Comparison of ENCODE assay signal across 3 cellular contexts in the genomic region with DNA sequence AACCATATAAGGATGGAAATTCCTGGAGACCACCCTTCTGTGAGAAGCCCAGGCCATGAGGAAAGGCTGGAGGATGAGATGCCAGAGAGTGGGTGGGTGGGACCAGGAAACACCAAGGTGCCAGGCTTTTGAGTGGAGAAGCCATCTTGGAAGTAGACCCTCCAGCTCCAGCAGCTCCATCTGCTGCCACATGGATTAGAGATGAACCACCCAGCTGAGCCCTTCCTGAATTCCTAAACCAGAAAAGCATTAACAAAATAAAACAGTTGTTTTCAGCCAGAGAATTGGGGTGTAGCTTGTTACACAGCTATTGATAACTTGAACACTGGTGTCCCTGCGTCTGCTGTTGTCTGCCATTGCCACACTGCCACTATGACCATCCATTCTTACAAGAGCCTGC.
TF ChIP-seq lines count a peak whose summit lies in the region.

No MANE protein-coding gene starts in this region.

TF ChIP-seq in HepG2, 621 proteins besides CTCF, POLR2A, EP300 and RAD21:
- TF ChIP-seq ZNF709 (CRISPR knock-in tag; IDR thresholded peaks at IDR 0.05) (no peak), ZNF816 (CRISPR knock-in tag; IDR thresholded peaks at IDR 0.05; ENCODE audit: borderline replicate concordance) (no peak), CERS6 (CRISPR knock-in tag; IDR thresholded peaks at IDR 0.05) (no peak), E2F2 (CRISPR knock-in tag; IDR thresholded peaks at IDR 0.05; ENCODE audit: borderline replicate concordance) (no peak), PHB2 (IDR thresholded peaks at IDR 0.05; ENCODE audit: partially characterized antibody) (no peak), ZNF225 (CRISPR knock-in tag; IDR thresholded peaks at IDR 0.05) (no peak), ZNF607 (CRISPR knock-in tag; IDR thresholded peaks at IDR 0.05; ENCODE audit: borderline replicate concordance) (no peak), ZNF331 (CRISPR knock-in tag; IDR thresholded peaks at IDR 0.05) (peak; percentile 100)

TF ChIP-seq in GM23338, 12 proteins besides CTCF, POLR2A, EP300 and RAD21:
- peak; percentile 95 for TF ChIP-seq ZNF331 (CRISPR knock-in tag; IDR thresholded peaks at IDR 0.05; ENCODE audit: low read depth)
- TF ChIP-seq STAT1 (IDR thresholded peaks at IDR 0.05; ENCODE audit: unreplicated experiment): no peak

TF ChIP-seq in HEK293, 187 proteins besides CTCF, POLR2A, EP300 and RAD21:
- TF ChIP-seq TRIM28 (IDR thresholded peaks at IDR 0.05; ENCODE audit: borderline replicate concordance, low read length) (0 out of 2 replicates have a peak, but pooled peaks have one; percentile 13), ZNF324 (tag by site-specific recombination; IDR thresholded peaks at IDR 0.05) (no peak)
